ENCODE assay signal across 18 cellular contexts in the genomic region with DNA sequence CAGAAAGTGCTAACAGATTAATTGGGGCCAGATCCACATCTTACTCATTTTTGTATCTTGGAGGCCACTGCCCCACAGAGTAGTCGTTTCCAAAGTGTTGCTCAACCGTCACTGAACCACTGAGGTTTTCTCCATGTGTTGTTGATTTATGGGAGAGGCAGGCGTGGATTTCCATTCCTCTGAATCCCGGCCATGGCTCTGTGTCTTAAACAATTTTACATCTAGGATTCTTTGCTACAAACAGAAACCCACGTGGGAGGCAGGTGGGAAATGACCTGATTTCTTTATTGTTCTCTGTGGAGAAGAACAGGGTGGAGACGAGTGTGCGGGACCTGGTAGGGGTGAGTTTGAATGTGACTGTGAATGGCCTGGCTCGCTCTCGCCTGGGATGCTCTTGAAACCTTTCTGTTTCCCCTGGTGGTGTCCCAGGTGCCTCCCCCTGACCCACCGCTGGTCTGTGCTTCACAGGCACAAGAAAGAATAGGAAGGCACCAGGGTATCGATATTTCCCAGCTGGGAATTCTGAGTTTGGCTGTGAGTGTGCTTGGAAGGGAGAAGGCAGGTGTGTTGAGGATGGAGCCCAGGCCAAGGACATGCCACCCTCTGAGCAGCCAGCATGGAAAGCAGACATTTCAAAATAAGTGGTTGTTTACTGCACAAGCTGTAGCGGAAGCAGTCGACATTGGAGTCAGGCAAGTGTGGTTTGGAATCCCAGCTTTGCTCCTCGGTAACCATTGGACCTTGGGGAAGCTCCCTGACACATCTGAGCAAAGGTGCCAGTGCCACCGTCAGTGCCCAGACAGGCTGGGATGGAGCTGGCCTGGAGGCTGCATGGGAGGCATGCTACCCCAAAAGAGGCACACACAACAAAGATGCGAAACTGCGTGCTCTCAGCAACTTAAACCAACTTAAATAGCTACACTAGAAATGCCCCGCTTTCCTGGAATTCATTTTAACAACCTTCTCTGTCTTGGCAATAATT. TPM values are rescaled to one million over a fixed set of nuclear protein-coding genes. Genes with fewer than 3 reads are reported as not detected.
DNase-seq lines count a peak whose midpoint lies in the region; ATAC-seq and TF ChIP-seq lines count a peak whose summit lies in the region.
"Had no signal": no experiment of that assay in that cellular context is flagged by ENCODE, and none has a peak within 500 bp of the region (broad histone marks: within the 10 kb centered on the region; RNA-seq: fewer than 3 reads in every experiment).

No MANE protein-coding gene starts in this region.

- CTCF ChIA-PET in activated CD8-positive, alpha-beta memory T cell treated with anti-CD3 and anti-CD28 coated beads, Interleukin-2, amount 10 ng/mL, durations not matched to agents 7 days and 5 days (lab: Charles Lee): interaction anchor here (1.1 kb wide), 1 partner anchor 12 kb away, joined by 3 read pairs; no protein-coding TSS in a partner anchor
- CTCF ChIA-PET in GM10248 (lab: Yijun Ruan, JAX): interaction anchor here (1.0 to 1.4 kb wide), 2 partner anchors 11 to 17 kb away, joined by 3 to 4 read pairs; no protein-coding TSS in a partner anchor

- no peaks in the 10 kb centered on the region for H3K27me3 Mint-ChIP-seq in activated CD8-positive, alpha-beta memory T cell treated with anti-CD3 and anti-CD28 coated beads, Interleukin-2, amount 10 ng/mL, durations not matched to agents 7 days and 5 days
- H3K27me3 Mint-ChIP-seq in immature natural killer cell (ENCODE audit: low read depth in 3 of 3) (peaks cover 0 to 4% (median 3%) of the 10 kb centered on the region in 3 donors), mesothelial cell of epicardium (ENCODE audit: low read depth) (no peaks in the 10 kb centered on the region)

- H3K27ac Mint-ChIP-seq in activated CD8-positive, alpha-beta memory T cell treated with anti-CD3 and anti-CD28 coated beads, Interleukin-2, amount 10 ng/mL, durations not matched to agents 7 days and 5 days: no peak overlapping the region
- H3K27ac Mint-ChIP-seq in immature natural killer cell (no peak overlapping the region), mesothelial cell of epicardium (no peak overlapping the region)
- H3K27ac Mint-ChIP-seq: T-helper 2 cell treated with Interferon-gamma antibody and Interleukin-4, amounts not matched to agents 5 μg/mL and 100 μg/mL, for 36 hours had no signal

- DNase-seq in EH (ENCODE audit: low read depth) (peak; percentile 45), fibroblast of villous mesenchyme (ENCODE audit: low read depth) (peak; percentile 85), putamen (ENCODE audit: low spot score) (peak; percentile 60), GM10248 (ENCODE audit: extremely low spot score) (no peak), immature natural killer cell (no peak), mesothelial cell of epicardium (ENCODE audit: low spot score in 2 of 2, unreplicated experiment in 2 of 2) (no peak)
- DNase-seq in activated CD8-positive, alpha-beta memory T cell treated with anti-CD3 and anti-CD28 coated beads, Interleukin-2, amount 10 ng/mL, durations not matched to agents 7 days and 5 days: peak; percentile 23
- DNase-seq: activated naive CD4-positive, alpha-beta T cell treated with Interleukin-2 at 50 U/mL for 16 hours; brain microvascular endothelial cell; esophagus squamous epithelium; NCI-H1092; NCI-H69; spleen; thyroid gland had no signal

- no peaks in the 10 kb centered on the region for H3K9me3 Mint-ChIP-seq in activated CD8-positive, alpha-beta memory T cell treated with anti-CD3 and anti-CD28 coated beads, Interleukin-2, amount 10 ng/mL, durations not matched to agents 7 days and 5 days (ENCODE audit: low read depth)
- no peaks in the 10 kb centered on the region for H3K9me3 Mint-ChIP-seq in immature natural killer cell
- H3K9me3 Mint-ChIP-seq in mesothelial cell of epicardium: peaks cover 2% of the 10 kb centered on the region
- H3K9me3 Mint-ChIP-seq: T-helper 2 cell treated with Interferon-gamma antibody and Interleukin-4, amounts not matched to agents 5 μg/mL and 100 μg/mL, for 36 hours had no signal

- H3K4me3 ChIP-seq in fibroblast of villous mesenchyme (ENCODE audit: low read depth, low read length): no peak overlapping the region
- H3K4me3 ChIP-seq: esophagus squamous epithelium, HAP-1, SJSA1, spleen, thyroid gland had no signal

- ATAC-seq in activated CD8-positive, alpha-beta memory T cell treated with anti-CD3 and anti-CD28 coated beads, Interleukin-2, amount 10 ng/mL, durations not matched to agents 7 days and 5 days: no peak

- no peak overlapping the region for H3K4me3 Mint-ChIP-seq in activated CD8-positive, alpha-beta memory T cell treated with anti-CD3 and anti-CD28 coated beads, Interleukin-2, amount 10 ng/mL, durations not matched to agents 7 days and 5 days
- H3K4me3 Mint-ChIP-seq in immature natural killer cell (no peak overlapping the region), mesothelial cell of epicardium (no peak overlapping the region)
- H3K4me3 Mint-ChIP-seq: CD14-positive monocyte; T-helper 2 cell treated with Interferon-gamma antibody and Interleukin-4, amounts not matched to agents 5 μg/mL and 100 μg/mL, for 36 hours had no signal

- no peaks in the 10 kb centered on the region for H3K4me1 Mint-ChIP-seq in activated CD8-positive, alpha-beta memory T cell treated with anti-CD3 and anti-CD28 coated beads, Interleukin-2, amount 10 ng/mL, durations not matched to agents 7 days and 5 days
- peaks cover 3 to 8% of the 10 kb centered on the region in 2 donors for H3K4me1 Mint-ChIP-seq in immature natural killer cell
- no peaks in the 10 kb centered on the region for H3K4me1 Mint-ChIP-seq in mesothelial cell of epicardium
- H3K4me1 Mint-ChIP-seq: CD14-positive monocyte had no signal

- TF ChIP-seq CTCF in fibroblast of villous mesenchyme (IDR thresholded peaks at IDR 0.05; ENCODE audit: insufficient read depth, low read depth, low read length) (no peak), GM10248 (IDR thresholded peaks at IDR 0.05; ENCODE audit: control extremely low read depth, extremely low read depth, low read depth, missing control alignments) (no peak), mesothelial cell of epicardium (IDR thresholded peaks at IDR 0.05; ENCODE audit: unreplicated experiment) (no peak)

- POLR2A ChIA-PET in GM10248 (lab: Yijun Ruan, JAX): no interaction called here

- H3K36me3 Mint-ChIP-seq in activated CD8-positive, alpha-beta memory T cell treated with anti-CD3 and anti-CD28 coated beads, Interleukin-2, amount 10 ng/mL, durations not matched to agents 7 days and 5 days: peaks cover 71% of the 10 kb centered on the region
- peaks cover 42 to 75% (median 52%) of the 10 kb centered on the region in 3 donors for H3K36me3 Mint-ChIP-seq in immature natural killer cell
- peaks cover 58% of the 10 kb centered on the region for H3K36me3 Mint-ChIP-seq in mesothelial cell of epicardium

RNA-seq across cellular contexts. Expression of a gene that starts 50.0 kb away (rescaled TPM):
- total RNA-seq in activated CD8-positive, alpha-beta memory T cell treated with anti-CD3 and anti-CD28 coated beads, Interleukin-2, amount 10 ng/mL, durations not matched to agents 7 days and 5 days: 10 to 100 TPM; 57.1 to 76.4 TPM
- total RNA-seq in fibroblast of villous mesenchyme: 62.2 and 69.6 TPM in 2 replicates
- polyA plus RNA-seq in immature natural killer cell: 10 to 100 TPM; 14.1 to 34.0 (median 16.3) TPM
- total RNA-seq in mesothelial cell of epicardium: 34.9 to 36.6 TPM (median 36.1 TPM) in 3 replicates

Comparison
In these comparisons a context has a peak if more than half of its experiments do, and no peak if none do; other contexts are left out.
1. DNase-seq: peak in EH (single experiment), activated CD8-positive, alpha-beta memory T cell treated with anti-CD3 and anti-CD28 coated beads, Interleukin-2, amount 10 ng/mL, durations not matched to agents 7 days and 5 days (single experiment), fibroblast of villous mesenchyme (single experiment) and putamen (single experiment); none in GM10248 (single experiment), immature natural killer cell (0 of 3) and mesothelial cell of epicardium (0 of 2).